Comparison of ENCODE assay signal across 9 cellular contexts in the genomic region with DNA sequence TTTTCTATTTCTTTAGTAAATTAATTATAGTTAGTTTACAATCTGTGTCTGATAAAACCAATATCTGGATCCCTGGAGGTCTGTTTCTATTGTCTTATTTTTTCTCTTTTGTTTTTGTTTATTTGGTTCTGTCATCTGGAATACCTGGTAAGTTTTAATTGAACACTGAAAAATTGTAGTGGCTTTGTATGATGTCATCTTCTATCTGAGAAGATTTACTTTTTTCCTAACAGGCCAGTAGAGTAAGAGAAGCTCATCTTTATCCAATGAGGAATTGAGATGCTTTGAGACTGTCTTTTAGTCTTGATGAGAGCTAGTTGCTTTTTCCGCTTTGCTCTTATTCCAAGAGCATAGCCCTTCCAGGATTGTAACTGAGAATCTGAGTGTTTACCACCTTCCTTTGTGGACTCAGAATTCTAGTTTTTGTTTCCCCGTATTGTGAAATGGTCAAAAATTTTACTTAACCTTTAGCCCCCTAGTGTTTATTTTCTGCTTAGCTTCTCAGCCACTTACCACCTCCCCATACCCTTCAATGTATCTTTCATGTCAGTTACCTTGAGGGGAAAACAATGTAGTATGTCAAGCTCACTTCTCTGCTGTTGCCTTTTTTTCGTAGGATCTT. TPM values are rescaled to one million over a fixed set of nuclear protein-coding genes. Genes with fewer than 3 reads are reported as not detected.
DNase-seq lines count a peak whose midpoint lies in the region; ATAC-seq and TF ChIP-seq lines count a peak whose summit lies in the region.
"Had no signal": no experiment of that assay in that cellular context is flagged by ENCODE, and none has a peak within 500 bp of the region (broad histone marks: within the 10 kb centered on the region; RNA-seq: fewer than 3 reads in every experiment).

No MANE protein-coding gene starts in this region.

- H3K4me3 ChIP-seq in GM12875 (ENCODE audit: low read depth, low read length) (no peak overlapping the region), fibroblast of villous mesenchyme (ENCODE audit: low read depth, low read length) (no peak overlapping the region), colonic mucosa (no peak overlapping the region)
- H3K4me3 ChIP-seq: SJSA1 had no signal

- H3K9ac ChIP-seq in colonic mucosa (ENCODE audit: low read depth in 2 of 2, low read length in 2 of 2), result no peak overlapping the region

- H3K36me3 ChIP-seq in colonic mucosa, result no peaks in the 10 kb centered on the region
- H3K36me3 ChIP-seq: SJSA1 had no signal

- H3K27ac ChIP-seq in colonic mucosa, result no peak overlapping the region
- H3K27ac ChIP-seq: SJSA1 had no signal

- peak; percentile 17 to 20 for DNase-seq in AML-193 (lab: John Stamatoyannopoulos, UW)
- DNase-seq in SK-N-DZ (ENCODE audit: low spot score), result peak; percentile 15
- peak; percentile 3 for DNase-seq in fibroblast of villous mesenchyme (ENCODE audit: low read depth)
- no peak for DNase-seq in colonic mucosa
- no peak for DNase-seq in H4 (ENCODE audit: low spot score)
- no peak for DNase-seq in stimulated activated CD4-positive, alpha-beta T cell treated with anti-CD3 and anti-CD28 coated beads, Interleukin-2, amount 100 ng/mL, for 48 hours

- intact Hi-C loops in colonic mucosa (cut with DNase I), result no loop called here

- no peak for ATAC-seq in HG03025 (IDR thresholded peaks at IDR 0.05; ENCODE audit: low FRiP score, unreplicated experiment)

- H3K9me3 ChIP-seq in colonic mucosa, result no peaks in the 10 kb centered on the region
- H3K9me3 ChIP-seq: SJSA1 had no signal

- H3K4me1 ChIP-seq in colonic mucosa, result peaks cover 2% of the 10 kb centered on the region
- H3K4me1 ChIP-seq: SJSA1 had no signal

- no peaks in the 10 kb centered on the region for H3K27me3 ChIP-seq in colonic mucosa
- H3K27me3 ChIP-seq: SJSA1 had no signal

- peak; percentile 40; the same call in 1 of the 2 replicates for TF ChIP-seq CTCF in GM12875 (IDR thresholded peaks at IDR 0.05; ENCODE audit: borderline replicate concordance, insufficient read depth, low read depth, low read length)
- TF ChIP-seq CTCF in fibroblast of villous mesenchyme (IDR thresholded peaks at IDR 0.05; ENCODE audit: insufficient read depth, low read depth, low read length), result peak; percentile 14
- TF ChIP-seq CTCF in colonic mucosa (IDR thresholded peaks at IDR 0.05), result no peak

RNA-seq across cellular contexts. Expression of a gene that starts 25.0 kb away (rescaled TPM):
- polyA plus RNA-seq in SK-N-DZ (2014; cell fraction: cytosol; rRNA removed), result 21.3 and 21.8 TPM in 2 replicates
- polyA plus RNA-seq in SK-N-DZ (2014; cell fraction: nucleus; rRNA removed), result 8.0 and 17.1 TPM in 2 replicates
- total RNA-seq in fibroblast of villous mesenchyme, result 22.5 and 22.9 TPM in 2 replicates
- total RNA-seq in colonic mucosa, result 10 to 100 TPM; 94.9 TPM
- 47.0 and 70.9 TPM in 2 replicates for total RNA-seq in H4 (2014; rRNA removed; shearing (Covaris generic))

Comparison
In these comparisons a context has a peak if more than half of its experiments do, and no peak if none do; other contexts are left out.
1. DNase-seq: peak in AML-193 (2 of 2), SK-N-DZ (single experiment) and fibroblast of villous mesenchyme (single experiment); none in colonic mucosa (single experiment), H4 (single experiment) and stimulated activated CD4-positive, alpha-beta T cell treated with anti-CD3 and anti-CD28 coated beads, Interleukin-2, amount 100 ng/mL, for 48 hours (0 of 2).